In the genomic region with DNA sequence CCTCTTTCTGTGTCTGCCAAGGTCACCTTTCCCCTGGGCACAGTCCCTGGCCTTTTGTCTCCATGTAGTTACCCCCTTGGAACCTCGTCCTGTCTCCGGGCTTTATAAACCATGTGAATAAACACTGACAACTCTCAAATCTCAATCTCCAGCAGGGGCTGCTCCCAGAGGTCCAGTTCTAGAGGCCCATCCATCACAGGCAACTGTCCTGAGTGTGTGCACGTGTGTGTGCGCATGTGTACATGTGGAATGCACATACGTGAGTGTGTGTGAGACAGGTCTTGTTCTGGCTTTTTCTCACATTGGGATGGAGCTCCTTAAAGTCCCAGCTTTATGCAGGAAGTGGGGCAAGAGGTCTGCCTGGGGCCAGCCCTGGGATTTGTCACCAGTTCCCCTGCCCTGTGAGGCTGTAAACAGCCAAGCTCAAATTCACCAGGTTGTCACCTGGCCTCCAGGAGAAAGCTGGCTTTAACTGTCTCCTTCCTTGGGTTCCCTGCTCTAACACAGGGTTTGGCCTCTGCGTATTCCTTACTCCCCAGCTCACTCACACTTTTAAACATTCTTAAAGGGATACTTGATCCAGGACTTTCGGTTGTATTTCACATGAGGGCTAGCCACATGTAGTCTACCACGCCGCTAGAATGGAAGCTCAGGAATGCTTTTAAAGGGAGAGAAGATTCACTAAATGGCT, we compare ENCODE assay signal across 23 cellular contexts.
"Had no signal": no experiment of that assay in that cellular context is flagged by ENCODE, and none has a peak within 500 bp of the region (broad histone marks: within the 10 kb centered on the region; RNA-seq: fewer than 3 reads in every experiment).

No MANE protein-coding gene starts in this region.

- H3K27me3 ChIP-seq: colonic mucosa, gastroesophageal sphincter, tibial nerve had no signal

- H3K36me3 Mint-ChIP-seq: T-cell had no signal

- H3K27ac ChIP-seq: colonic mucosa, gastroesophageal sphincter, parathyroid adenoma, tibial nerve, VCaP had no signal

- H3K27ac Mint-ChIP-seq: activated CD8-positive, alpha-beta memory T cell treated with anti-CD3 and anti-CD28 coated beads, Interleukin-2, amount 10 ng/mL, durations not matched to agents 7 days and 5 days; activated T-cell treated with anti-CD3 and anti-CD28 coated beads, Interleukin-2, amount 50 U/mL, for 24 hours; T-cell had no signal

- H3K36me3 ChIP-seq: colonic mucosa had no signal

- H3K4me1 ChIP-seq: colonic mucosa had no signal

- ATAC-seq: activated CD8-positive, alpha-beta memory T cell treated with anti-CD3 and anti-CD28 coated beads, Interleukin-2, amount 10 ng/mL, durations not matched to agents 7 days and 5 days; activated naive CD4-positive, alpha-beta T cell treated with anti-CD3 and anti-CD28 coated beads, Interleukin-2, amount 50 U/mL, for 72 hours; gastroesophageal sphincter; T-cell had no signal

- H3K9me3 ChIP-seq: colonic mucosa, gastroesophageal sphincter, SK-N-SH, tibial nerve had no signal

- FAIRE-seq: kidney had no signal

- H3K9me3 Mint-ChIP-seq: activated naive CD4-positive, alpha-beta T cell treated with anti-CD3 and anti-CD28 coated beads, Interleukin-2, amount 50 U/mL, for 72 hours; T-cell had no signal

- DNase-seq: activated CD4-positive, alpha-beta T cell treated with anti-CD3 and anti-CD28 coated beads, Interleukin-2, amount 50 U/mL, for 48 hours; activated CD8-positive, alpha-beta memory T cell treated with anti-CD3 and anti-CD28 coated beads, Interleukin-2, amount 10 ng/mL, durations not matched to agents 7 days and 5 days; activated effector memory CD4-positive, alpha-beta T cell treated with anti-CD3 and anti-CD28 coated beads, Interleukin-2, amount 50 U/mL, for 16 hours; activated T-cell treated with anti-CD3 and anti-CD28 coated beads, Interleukin-2, amount 50 U/mL, for 24 hours; amniotic stem cell; caudate nucleus; colonic mucosa; effector CD4-positive, alpha-beta T cell; erythroblast; kidney; left ventricle myocardium superior; retina; SK-N-SH; stimulated activated CD4-positive, alpha-beta T cell treated with anti-CD3 and anti-CD28 coated beads, Interleukin-4, amount 100 ng/mL, for 24 hours; stimulated activated naive CD4-positive, alpha-beta T cell treated with Interleukin-2 at 50 U/mL for 16 hours; substantia nigra; T-cell; T1000 had no signal

- H3K27me3 Mint-ChIP-seq: activated T-cell treated with anti-CD3 and anti-CD28 coated beads, Interleukin-2, amount 50 U/mL, for 24 hours; T-cell had no signal

- H3K4me3 Mint-ChIP-seq: activated CD8-positive, alpha-beta memory T cell treated with anti-CD3 and anti-CD28 coated beads, Interleukin-2, amount 10 ng/mL, durations not matched to agents 7 days and 5 days; activated T-cell treated with anti-CD3 and anti-CD28 coated beads, Interleukin-2, amount 50 U/mL, for 24 hours; T-cell had no signal

- H3K4me3 ChIP-seq: colonic mucosa, gastroesophageal sphincter, tibial nerve had no signal
